In the genomic region with DNA sequence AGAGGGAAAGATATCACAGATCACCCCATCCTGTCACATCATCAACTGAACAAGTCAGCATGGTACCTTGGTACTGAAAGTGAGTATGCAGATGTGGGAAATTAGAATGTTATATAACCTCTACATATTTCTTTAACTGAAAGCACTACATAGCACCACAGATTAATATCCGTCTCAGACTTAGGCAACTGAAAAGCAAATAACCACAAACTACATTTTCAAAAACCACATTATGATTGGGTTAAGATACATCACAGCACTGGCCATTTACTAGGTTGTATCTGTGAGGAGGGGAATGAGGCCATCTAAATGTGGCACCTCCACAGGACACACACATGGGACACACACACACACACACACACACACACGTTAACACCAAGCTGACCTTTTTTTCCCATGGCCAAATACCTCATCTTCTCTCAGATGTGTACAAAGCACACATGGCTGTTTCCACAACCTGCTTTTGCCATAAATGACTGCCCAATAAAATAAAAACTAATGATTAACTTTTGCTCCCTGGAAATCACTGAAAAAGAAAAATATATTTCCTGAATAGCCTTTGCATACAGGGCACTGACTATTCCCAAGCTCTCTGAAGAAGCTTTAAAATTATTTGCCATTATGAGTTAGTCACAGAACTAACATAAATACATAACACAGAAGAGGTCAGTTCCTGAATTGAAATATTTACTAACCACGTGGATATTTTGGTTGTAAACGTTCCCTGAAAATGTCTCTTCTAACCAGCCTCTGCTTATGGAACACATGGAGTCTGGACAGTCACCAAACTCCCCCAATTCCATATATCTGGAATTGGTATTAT, we compare ENCODE assay signal across 11 cellular contexts.
DNase-seq lines count a peak whose midpoint lies in the region; ATAC-seq, FAIRE-seq and TF ChIP-seq lines count a peak whose summit lies in the region.
"Had no signal": no experiment of that assay in that cellular context is flagged by ENCODE, and none has a peak within 500 bp of the region (broad histone marks: within the 10 kb centered on the region; RNA-seq: fewer than 3 reads in every experiment).

No MANE protein-coding gene starts in this region.

- peaks cover 52% of the 10 kb centered on the region for H3K4me1 Mint-ChIP-seq in activated CD4-positive, alpha-beta memory T cell treated with anti-CD3 and anti-CD28 coated beads, Interleukin-2, amount 10 ng/mL, durations not matched to agents 7 days and 5 days

- POLR2A ChIA-PET in activated CD4-positive, alpha-beta memory T cell treated with anti-CD3 and anti-CD28 coated beads, Interleukin-2, amount 10 ng/mL, durations not matched to agents 7 days and 5 days (lab: Charles Lee): interaction anchor here (2.7 kb wide), 1 partner anchor 87 kb away, joined by 9 read pairs; the partner anchor contains the start of gene ITPR1

- ATAC-seq in GM18508 (IDR thresholded peaks at IDR 0.05; ENCODE audit: insufficient read depth, unreplicated experiment) (peak; percentile 37), GM21526 (IDR thresholded peaks at IDR 0.05; ENCODE audit: low FRiP score, unreplicated experiment) (peak; percentile 61), HG03457 (IDR thresholded peaks at IDR 0.05; ENCODE audit: unreplicated experiment) (peak; percentile 53), esophagus mucosa (no peak)

- no peak for TF ChIP-seq CTCF in kidney (IDR thresholded peaks at IDR 0.05; ENCODE audit: borderline replicate concordance, extremely low read depth, insufficient read depth)

- peaks cover 40% of the 10 kb centered on the region for H3K36me3 Mint-ChIP-seq in activated CD4-positive, alpha-beta memory T cell treated with anti-CD3 and anti-CD28 coated beads, Interleukin-2, amount 10 ng/mL, durations not matched to agents 7 days and 5 days (ENCODE audit: low read depth)

- peaks cover 8 to 16% of the 10 kb centered on the region in 2 donors for H3K4me1 ChIP-seq in kidney (ENCODE audit: control insufficient read depth in 1 of 2, insufficient read depth in 1 of 2, low read depth in 1 of 2, low read length in 2 of 2)

- FAIRE-seq in kidney (lab: Jason Lieb, UNC): no peak

- H3K27me3 Mint-ChIP-seq in activated CD4-positive, alpha-beta memory T cell treated with anti-CD3 and anti-CD28 coated beads, Interleukin-2, amount 10 ng/mL, durations not matched to agents 7 days and 5 days: no peaks in the 10 kb centered on the region

- H3K9me3 Mint-ChIP-seq in activated CD4-positive, alpha-beta memory T cell treated with anti-CD3 and anti-CD28 coated beads, Interleukin-2, amount 10 ng/mL, durations not matched to agents 7 days and 5 days: no peaks in the 10 kb centered on the region

- H3K36me3 ChIP-seq in kidney (ENCODE audit: control insufficient read depth in 1 of 2, insufficient read depth in 2 of 2, low read length in 2 of 2): peaks cover 0 to 9% of the 10 kb centered on the region in 2 donors
- H3K36me3 ChIP-seq: ovary had no signal

- H3K4me3 Mint-ChIP-seq in activated CD4-positive, alpha-beta memory T cell treated with anti-CD3 and anti-CD28 coated beads, Interleukin-2, amount 10 ng/mL, durations not matched to agents 7 days and 5 days: no peak overlapping the region

- intact Hi-C loops in kidney (cut with DNase I): no loop called here

- CTCF ChIA-PET in activated CD4-positive, alpha-beta memory T cell treated with anti-CD3 and anti-CD28 coated beads, Interleukin-2, amount 10 ng/mL, durations not matched to agents 7 days and 5 days (lab: Charles Lee): no interaction called here

- DNase-seq in kidney (no peak), OCI-M2 (lab: John Stamatoyannopoulos, UW; ENCODE audit: unreplicated experiment) (no peak), NCI-H1105 (lab: John Stamatoyannopoulos, UW) (no peak)
- DNase-seq in activated CD4-positive, alpha-beta memory T cell treated with anti-CD3 and anti-CD28 coated beads, Interleukin-2, amount 10 ng/mL, durations not matched to agents 7 days and 5 days: no peak
- DNase-seq: activated T-cell treated with anti-CD3 and anti-CD28 coated beads, Interleukin-2, amount 50 U/mL, for 48 hours; NCI-H446 treated with DMSO at 0.1 percent for 48 hours; ovary had no signal

- H3K27ac ChIP-seq in kidney (ENCODE audit: low read depth in 2 of 2, low read length in 2 of 2): peak overlapping the region; percentile 37 to 68
- H3K27ac ChIP-seq: ovary had no signal

- H3K9ac ChIP-seq in kidney (ENCODE audit: low read length in 2 of 2): no peak overlapping the region

- H3K9me3 ChIP-seq in kidney (ENCODE audit: control insufficient read depth in 1 of 2, low read length in 2 of 2): no peaks in the 10 kb centered on the region
- H3K9me3 ChIP-seq: ovary had no signal

- H3K27ac Mint-ChIP-seq in activated CD4-positive, alpha-beta memory T cell treated with anti-CD3 and anti-CD28 coated beads, Interleukin-2, amount 10 ng/mL, durations not matched to agents 7 days and 5 days: no peak overlapping the region

- no peak overlapping the region for H3K4me3 ChIP-seq in kidney (ENCODE audit: low read length in 2 of 2)
- H3K4me3 ChIP-seq: ovary had no signal
